Comparison of ENCODE assay signal across 22 cellular contexts in genomic region chr13:71787461-71787860, GRCh38.
"Had no signal": no experiment of that assay in that cellular context is flagged by ENCODE, and none has a peak within 500 bp of the region (broad histone marks: within the 10 kb centered on the region; RNA-seq: fewer than 3 reads in every experiment).

No MANE protein-coding gene starts in this region.

- H3K36me3 Mint-ChIP-seq: activated naive CD8-positive, alpha-beta T cell treated with anti-CD3 and anti-CD28 coated beads for 36 hours; immature natural killer cell had no signal

- H3K27me3 ChIP-seq: foreskin keratinocyte, left lung, spleen had no signal

- H3K4me3 Mint-ChIP-seq: activated B cell treated with CpG ODN at 0.5 μM for 24 hours; activated CD4-positive, alpha-beta T cell treated with anti-CD3 and anti-CD28 coated beads for 36 hours; activated naive CD8-positive, alpha-beta T cell treated with anti-CD3 and anti-CD28 coated beads for 36 hours; activated T-cell treated with anti-CD3 and anti-CD28 coated beads, Interleukin-2, amount 50 U/mL, for 4 hours; immature natural killer cell had no signal

- DNase-seq: activated B cell treated with CpG ODN at 0.5 μM for 24 hours; activated CD4-positive, alpha-beta T cell treated with anti-CD3 and anti-CD28 coated beads for 36 hours; activated CD4-positive, alpha-beta T cell treated with anti-CD3 and anti-CD28 coated beads, Interleukin-2, amount 50 U/mL, for 4 hours; activated CD8-positive, alpha-beta memory T cell treated with anti-CD3 and anti-CD28 coated beads for 24 hours; activated CD8-positive, alpha-beta memory T cell treated with anti-CD3 and anti-CD28 coated beads, Interleukin-2, amount 50 U/mL, for 48 hours; activated naive CD4-positive, alpha-beta T cell treated with Interleukin-2 at 50 U/mL for 16 hours; activated naive CD8-positive, alpha-beta T cell treated with anti-CD3 and anti-CD28 coated beads for 36 hours; activated T-cell treated with anti-CD3 and anti-CD28 coated beads, Interleukin-2, amount 50 U/mL, for 4 hours; cerebellar nuclear complex; erythroblast; foreskin keratinocyte; immature natural killer cell; left lung; mammary epithelial cell; spleen; stimulated activated CD4-positive, alpha-beta T cell treated with anti-CD3 and anti-CD28 coated beads, Interleukin-4, amount 100 ng/mL, for 1 hour; stimulated activated naive CD4-positive, alpha-beta T cell; T-helper 9 cell had no signal

- H3K9me3 Mint-ChIP-seq: activated naive CD8-positive, alpha-beta T cell treated with anti-CD3 and anti-CD28 coated beads for 36 hours; activated T-cell treated with anti-CD3 and anti-CD28 coated beads, Interleukin-2, amount 50 U/mL, for 4 hours; type B pancreatic cell had no signal

- FAIRE-seq: bronchial epithelial cell had no signal

- H3K9me3 ChIP-seq: left lung, spleen, thoracic aorta had no signal

- H3K4me1 Mint-ChIP-seq: activated B cell treated with CpG ODN at 0.5 μM for 24 hours; activated CD4-positive, alpha-beta T cell treated with anti-CD3 and anti-CD28 coated beads for 36 hours; activated naive CD8-positive, alpha-beta T cell treated with anti-CD3 and anti-CD28 coated beads for 36 hours; immature natural killer cell had no signal

- H3K27ac Mint-ChIP-seq: activated B cell treated with CpG ODN at 0.5 μM for 24 hours; activated CD4-positive, alpha-beta T cell treated with anti-CD3 and anti-CD28 coated beads for 36 hours; activated naive CD8-positive, alpha-beta T cell treated with anti-CD3 and anti-CD28 coated beads for 36 hours; immature natural killer cell had no signal

- H3K27ac ChIP-seq: coronary artery, foreskin keratinocyte, left lung, spleen, thoracic aorta had no signal

- H3K4me3 ChIP-seq: coronary artery, left lung, spleen, thoracic aorta had no signal

- H3K4me1 ChIP-seq: foreskin keratinocyte had no signal

- ATAC-seq: activated CD4-positive, alpha-beta T cell treated with anti-CD3 and anti-CD28 coated beads for 36 hours; activated T-cell treated with anti-CD3 and anti-CD28 coated beads, Interleukin-2, amount 50 U/mL, for 4 hours; foreskin keratinocyte; left lung had no signal

- H3K27me3 Mint-ChIP-seq: activated B cell treated with CpG ODN at 0.5 μM for 24 hours; activated CD4-positive, alpha-beta T cell treated with anti-CD3 and anti-CD28 coated beads for 36 hours; activated naive CD8-positive, alpha-beta T cell treated with anti-CD3 and anti-CD28 coated beads for 36 hours; type B pancreatic cell had no signal

- H3K36me3 ChIP-seq: left lung, spleen, thoracic aorta had no signal
